8 cellular contexts compared by ENCODE assay signal in genomic region chr2:98508690-98509054, GRCh38.
DNase-seq lines count a peak whose midpoint lies in the region; ATAC-seq lines count a peak whose summit lies in the region.

No MANE protein-coding gene starts in this region.

- H3K27me3 ChIP-seq in layer of hippocampus (ENCODE audit: control insufficient read depth, insufficient read depth, low read length) = no peaks in the 10 kb centered on the region

- H3K27me3 Mint-ChIP-seq in activated T-helper 2 cell treated with anti-CD3 and anti-CD28 coated beads, Interferon-gamma antibody, Interleukin-2, Interleukin-4, amounts not matched to agents 10 μg/mL and 5 μg/mL and 100 μg/mL, durations not matched to agents 14 hours and 24 hours and 36 hours (ENCODE audit: low read depth) = no peaks in the 10 kb centered on the region

- H3K4me1 Mint-ChIP-seq in activated T-helper 2 cell treated with anti-CD3 and anti-CD28 coated beads, Interferon-gamma antibody, Interleukin-2, Interleukin-4, amounts not matched to agents 10 μg/mL and 5 μg/mL and 100 μg/mL, durations not matched to agents 14 hours and 24 hours and 36 hours (ENCODE audit: low read depth) = peaks cover 67% of the 10 kb centered on the region

- DNase-seq in NOMO-1 treated with dmso at 0.1 percent for 144 hours (lab: John Stamatoyannopoulos, UW; ENCODE audit: unreplicated experiment) (peak; percentile 78), NCI-H146 treated with DMSO at 0.1 percent for 48 hours (lab: John Stamatoyannopoulos, UW; ENCODE audit: unreplicated experiment) (no peak), NCI-H1092 (lab: John Stamatoyannopoulos, UW) (no peak), G401 (ENCODE audit: low spot score) (no peak)
- peak; percentile 25 for DNase-seq in activated T-helper 2 cell treated with anti-CD3 and anti-CD28 coated beads, Interferon-gamma antibody, Interleukin-2, Interleukin-4, amounts not matched to agents 10 μg/mL and 5 μg/mL and 100 μg/mL, durations not matched to agents 14 hours and 24 hours and 36 hours (ENCODE audit: low spot score)
- peak; percentile 18 for DNase-seq in stimulated activated CD8-positive, alpha-beta memory T cell treated with anti-CD3 and anti-CD28 coated beads, Interleukin-15, amount 100 ng/mL, for 1 hour (ENCODE audit: low read depth)

- no peaks in the 10 kb centered on the region for H3K9me3 Mint-ChIP-seq in activated T-helper 2 cell treated with anti-CD3 and anti-CD28 coated beads, Interferon-gamma antibody, Interleukin-2, Interleukin-4, amounts not matched to agents 10 μg/mL and 5 μg/mL and 100 μg/mL, durations not matched to agents 14 hours and 24 hours and 36 hours

- no peak for ATAC-seq in GM21576 (IDR thresholded peaks at IDR 0.05; ENCODE audit: unreplicated experiment)

- peaks cover 36% of the 10 kb centered on the region for H3K36me3 Mint-ChIP-seq in activated T-helper 2 cell treated with anti-CD3 and anti-CD28 coated beads, Interferon-gamma antibody, Interleukin-2, Interleukin-4, amounts not matched to agents 10 μg/mL and 5 μg/mL and 100 μg/mL, durations not matched to agents 14 hours and 24 hours and 36 hours (ENCODE audit: low read depth)

- in situ Hi-C loops in G401 (cut with HindIII; ENCODE audit: low sequenced_read_pairs) = no loop called here

- peak overlapping the region; percentile 27 for H3K4me3 Mint-ChIP-seq in activated T-helper 2 cell treated with anti-CD3 and anti-CD28 coated beads, Interferon-gamma antibody, Interleukin-2, Interleukin-4, amounts not matched to agents 10 μg/mL and 5 μg/mL and 100 μg/mL, durations not matched to agents 14 hours and 24 hours and 36 hours (ENCODE audit: low read depth)

- peak overlapping the region; percentile 33 for H3K27ac ChIP-seq in layer of hippocampus (ENCODE audit: low read depth, low read length)

- intact Hi-C loops in activated T-helper 2 cell treated with anti-CD3 and anti-CD28 coated beads, Interferon-gamma antibody, Interleukin-2, Interleukin-4, amounts not matched to agents 10 μg/mL and 5 μg/mL and 100 μg/mL, durations not matched to agents 14 hours and 24 hours and 36 hours (cut with micrococcal nuclease) = loop anchor here (2.0 to 5.0 kb wide), 2 partner anchors 26 to 36 kb away; no protein-coding TSS in a partner anchor

- peak overlapping the region; percentile 65 for H3K27ac Mint-ChIP-seq in activated T-helper 2 cell treated with anti-CD3 and anti-CD28 coated beads, Interferon-gamma antibody, Interleukin-2, Interleukin-4, amounts not matched to agents 10 μg/mL and 5 μg/mL and 100 μg/mL, durations not matched to agents 14 hours and 24 hours and 36 hours

Comparison
In these comparisons a context has a peak if more than half of its experiments do, and no peak if none do; other contexts are left out.
1. DNase-seq: peak in NOMO-1 treated with dmso at 0.1 percent for 144 hours (single experiment), activated T-helper 2 cell treated with anti-CD3 and anti-CD28 coated beads, Interferon-gamma antibody, Interleukin-2, Interleukin-4, amounts not matched to agents 10 μg/mL and 5 μg/mL and 100 μg/mL, durations not matched to agents 14 hours and 24 hours and 36 hours (single experiment) and stimulated activated CD8-positive, alpha-beta memory T cell treated with anti-CD3 and anti-CD28 coated beads, Interleukin-15, amount 100 ng/mL, for 1 hour (single experiment); none in NCI-H146 treated with DMSO at 0.1 percent for 48 hours (single experiment), NCI-H1092 (single experiment) and G401 (single experiment).